In genomic region chr15:59616390-59616789, GRCh38 we compare ENCODE assay signal across 15 cellular contexts. TPM values are rescaled to one million over a fixed set of nuclear protein-coding genes. Genes with fewer than 3 reads are reported as not detected.
DNase-seq lines count a peak whose midpoint lies in the region; ATAC-seq and TF ChIP-seq lines count a peak whose summit lies in the region.
"Had no signal": no experiment of that assay in that cellular context is flagged by ENCODE, and none has a peak within 500 bp of the region (broad histone marks: within the 10 kb centered on the region; RNA-seq: fewer than 3 reads in every experiment).

No MANE protein-coding gene starts in this region.

- peaks cover 7% of the 10 kb centered on the region; the same call in 1 of the 2 replicates for H3K4me1 ChIP-seq in Karpas-422 (ENCODE audit: low read length)
- H3K4me1 ChIP-seq in smooth muscle cell (ENCODE audit: low read depth), result no peaks in the 10 kb centered on the region

- ATAC-seq in GM21717 (IDR thresholded peaks at IDR 0.05; ENCODE audit: unreplicated experiment) (no peak), GM19397 (IDR thresholded peaks at IDR 0.05; ENCODE audit: unreplicated experiment) (no peak)

- no peaks in the 10 kb centered on the region for H3K9me2 ChIP-seq in Karpas-422 (replicated peaks; ENCODE audit: insufficient read depth, low read length)

- no peaks in the 10 kb centered on the region for H3F3A ChIP-seq in smooth muscle cell (ENCODE audit: low read depth)

- TF ChIP-seq CTCF in VCaP (conservative IDR thresholded peaks at IDR 0.05) (peak; percentile 39), smooth muscle cell (IDR thresholded peaks at IDR 0.05; ENCODE audit: borderline replicate concordance, insufficient read depth, poor library complexity, severe bottlenecking) (no peak)

- H4K20me1 ChIP-seq in Karpas-422 (ENCODE audit: insufficient read depth, low read depth, low read length) (no peaks in the 10 kb centered on the region), smooth muscle cell (ENCODE audit: low read depth) (no peaks in the 10 kb centered on the region)

- H3K4me2 ChIP-seq in Karpas-422 (ENCODE audit: low read depth, low read length, poor library complexity, severe bottlenecking) (no peak overlapping the region), smooth muscle cell (no peak overlapping the region)

- H3K9ac ChIP-seq in Karpas-422 (ENCODE audit: low read length) (no peak overlapping the region), smooth muscle cell (ENCODE audit: low read depth) (no peak overlapping the region)

- H3K4me3 ChIP-seq in Karpas-422 (ENCODE audit: low read length) (no peak overlapping the region), smooth muscle cell (no peak overlapping the region)

- H3K9me3 ChIP-seq in Karpas-422 (ENCODE audit: low read length) (no peaks in the 10 kb centered on the region), smooth muscle cell (replicated peaks; ENCODE audit: low read depth) (no peaks in the 10 kb centered on the region)

- WGBS in smooth muscle cell (ENCODE audit: low lambda C conversion rate), result 82% methylated on average over 3 of the region's 3 CpGs

- DNase-seq in COLO668 (lab: John Stamatoyannopoulos, UW; ENCODE audit: unreplicated experiment) (peak; percentile 26), Karpas-422 (no peak), left kidney (ENCODE audit: low read depth, low spot score) (peak; percentile 67), smooth muscle cell (lab: John Stamatoyannopoulos, UW; ENCODE audit: unreplicated experiment) (no peak)
- no peak for DNase-seq in stimulated activated CD4-positive, alpha-beta T cell treated with anti-CD3 and anti-CD28 coated beads, Interleukin-4, amount 100 ng/mL, for 24 hours
- DNase-seq: activated naive CD8-positive, alpha-beta T cell treated with anti-CD3 and anti-CD28 coated beads, Interleukin-2, amount 10 ng/mL, durations not matched to agents 7 days and 5 days; AML-193; HCEC 1CT; NCI-H2171; posterior cingulate gyrus had no signal

- H3K27ac ChIP-seq in Karpas-422 (ENCODE audit: low read length), result no peak overlapping the region
- H3K27ac ChIP-seq in VCaP, result no peak overlapping the region; the same call in 1 of the 2 replicates
- no peak overlapping the region for H3K27ac ChIP-seq in smooth muscle cell (ENCODE audit: low read depth)

- H3K27me3 ChIP-seq in Karpas-422 (ENCODE audit: low read length) (no peaks in the 10 kb centered on the region), smooth muscle cell (ENCODE audit: low read depth) (peaks cover 15% of the 10 kb centered on the region)

- H2AFZ ChIP-seq in Karpas-422 (ENCODE audit: low read length) (peak overlapping the region; percentile 54; the same call in 1 of the 2 replicates), smooth muscle cell (ENCODE audit: low read depth) (no peak overlapping the region)

- no peaks in the 10 kb centered on the region for H3K36me3 ChIP-seq in Karpas-422 (ENCODE audit: insufficient read depth, low read length)
- H3K36me3 ChIP-seq in smooth muscle cell (ENCODE audit: low read depth), result no peaks in the 10 kb centered on the region

- H3K79me2 ChIP-seq in Karpas-422 (ENCODE audit: low read length), result no peaks in the 10 kb centered on the region
- H3K79me2 ChIP-seq in smooth muscle cell (ENCODE audit: low read depth), result no peaks in the 10 kb centered on the region

RNA-seq across cellular contexts. Expression of gene GCNT3, which starts 4.8 kb away (rescaled TPM):
- not detected in 2 replicates for total RNA-seq in Karpas-422 (2014; rRNA removed; shearing (Covaris generic); ENCODE audit: low replicate concordance)
- total RNA-seq in smooth muscle cell, result not detected in 2 replicates
- not detected in 2 replicates for polyA plus RNA-seq in smooth muscle cell
- total RNA-seq: activated naive CD8-positive, alpha-beta T cell treated with anti-CD3 and anti-CD28 coated beads, Interleukin-2, amount 10 ng/mL, durations not matched to agents 7 days and 5 days; RPMI7951; T-helper 1 cell treated with Interleukin-12 subunit alpha and Interleukin-12 subunit beta and Interleukin-4 antibody, amounts not matched to agents 30 ng/mL and 1 ng/mL, for 36 hours had no signal

RNA-seq across cellular contexts. Expression of gene GTF2A2, which starts 40.9 kb away (rescaled TPM):
- total RNA-seq in Karpas-422 (2014; rRNA removed; shearing (Covaris generic); ENCODE audit: low replicate concordance), result 71.4 and 140 TPM in 2 replicates
- total RNA-seq in smooth muscle cell, result 60.8 and 102 TPM in 2 replicates
- polyA plus RNA-seq in smooth muscle cell, result 253 and 261 TPM in 2 replicates

Comparison
In these comparisons a context has a peak if more than half of its experiments do, and no peak if none do; other contexts are left out.
1. DNase-seq: peak in COLO668 (single experiment) and left kidney (single experiment); none in Karpas-422 (single experiment), smooth muscle cell (single experiment) and stimulated activated CD4-positive, alpha-beta T cell treated with anti-CD3 and anti-CD28 coated beads, Interleukin-4, amount 100 ng/mL, for 24 hours (single experiment).